In the genomic region with DNA sequence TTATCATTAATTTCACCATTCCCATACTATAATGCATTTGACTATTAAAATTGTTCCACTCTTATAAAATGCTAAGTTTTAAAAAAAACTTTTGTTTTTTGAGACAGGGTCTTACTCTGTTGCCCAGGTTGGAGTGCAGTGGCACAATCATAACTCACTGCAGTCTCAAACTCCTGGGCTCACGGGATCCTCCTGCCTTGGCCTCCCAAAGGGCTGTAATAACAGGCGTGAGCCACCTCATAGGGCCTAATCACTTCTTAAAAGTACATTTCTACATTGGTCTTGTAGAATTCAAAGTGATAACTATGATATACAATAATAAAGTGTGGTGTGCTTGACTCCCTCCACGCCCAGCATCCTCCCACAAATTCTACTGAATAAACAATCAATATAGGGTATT, we compare ENCODE assay signal across 15 cellular contexts. TPM values are rescaled to one million over a fixed set of nuclear protein-coding genes. Genes with fewer than 3 reads are reported as not detected.
DNase-seq lines count a peak whose midpoint lies in the region; ATAC-seq and TF ChIP-seq lines count a peak whose summit lies in the region.
"Had no signal": no experiment of that assay in that cellular context is flagged by ENCODE, and none has a peak within 500 bp of the region (broad histone marks: within the 10 kb centered on the region; RNA-seq: fewer than 3 reads in every experiment).

No MANE protein-coding gene starts in this region.

- H3K27ac Mint-ChIP-seq in activated T-cell treated with anti-CD3 and anti-CD28 coated beads, Interleukin-2, amount 50 U/mL, for 24 hours: peak overlapping the region; percentile 70
- H3K27ac Mint-ChIP-seq in IgD-negative memory B cell: peak overlapping the region; percentile 16 to 99 (median 98)
- H3K27ac Mint-ChIP-seq in activated naive CD8-positive, alpha-beta T cell treated with anti-CD3 and anti-CD28 coated beads, Interleukin-2, amount 50 U/mL, for 24 hours: peak overlapping the region; percentile 67
- H3K27ac Mint-ChIP-seq in stimulated activated effector memory CD8-positive, alpha-beta T cell treated with anti-CD3 and anti-CD28 coated beads, Interleukin-12 subunit alpha, Interleukin-12 subunit beta, amount 100 ng/mL, for 72 hours: peak overlapping the region; percentile 99
- H3K27ac Mint-ChIP-seq: H9 had no signal

- no peaks in the 10 kb centered on the region for H3K27me3 Mint-ChIP-seq in activated T-cell treated with anti-CD3 and anti-CD28 coated beads, Interleukin-2, amount 50 U/mL, for 24 hours
- H3K27me3 Mint-ChIP-seq in IgD-negative memory B cell: no peaks in the 10 kb centered on the region
- H3K27me3 Mint-ChIP-seq in activated naive CD8-positive, alpha-beta T cell treated with anti-CD3 and anti-CD28 coated beads, Interleukin-2, amount 50 U/mL, for 24 hours: no peaks in the 10 kb centered on the region

- H3K4me1 Mint-ChIP-seq in activated T-cell treated with anti-CD3 and anti-CD28 coated beads, Interleukin-2, amount 50 U/mL, for 24 hours (ENCODE audit: low read depth): peaks cover 56% of the 10 kb centered on the region
- peaks cover 26 to 38% (median 34%) of the 10 kb centered on the region in 3 donors for H3K4me1 Mint-ChIP-seq in IgD-negative memory B cell
- H3K4me1 Mint-ChIP-seq in activated naive CD8-positive, alpha-beta T cell treated with anti-CD3 and anti-CD28 coated beads, Interleukin-2, amount 50 U/mL, for 24 hours: peaks cover 57% of the 10 kb centered on the region
- peaks cover 40% of the 10 kb centered on the region for H3K4me1 Mint-ChIP-seq in stimulated activated effector memory CD8-positive, alpha-beta T cell treated with anti-CD3 and anti-CD28 coated beads, Interleukin-12 subunit alpha, Interleukin-12 subunit beta, amount 100 ng/mL, for 72 hours

- no peaks in the 10 kb centered on the region for H3K27me3 ChIP-seq in left lung
- H3K27me3 ChIP-seq: Peyer's patch, upper lobe of right lung had no signal

- no peak overlapping the region for H3K27ac ChIP-seq in left lung
- H3K27ac ChIP-seq: upper lobe of right lung had no signal

- no peaks in the 10 kb centered on the region for H3K9me3 ChIP-seq in left lung
- H3K9me3 ChIP-seq: Peyer's patch, upper lobe of right lung had no signal

- H3K4me1 ChIP-seq in left lung: peaks cover 10 to 47% of the 10 kb centered on the region in 2 donors

- no peak for ATAC-seq in activated naive CD8-positive, alpha-beta T cell treated with anti-CD3 and anti-CD28 coated beads, Interleukin-2, amount 50 U/mL, for 24 hours
- no peak for ATAC-seq in stimulated activated effector memory CD8-positive, alpha-beta T cell treated with anti-CD3 and anti-CD28 coated beads, Interleukin-12 subunit alpha, Interleukin-12 subunit beta, amount 100 ng/mL, for 72 hours
- no peak for ATAC-seq in left lung
- ATAC-seq: upper lobe of right lung had no signal

- no peak for TF ChIP-seq POLR2A in erythroblast (IDR thresholded peaks at IDR 0.05; ENCODE audit: low read length)

- H3K36me3 Mint-ChIP-seq in activated T-cell treated with anti-CD3 and anti-CD28 coated beads, Interleukin-2, amount 50 U/mL, for 24 hours (ENCODE audit: low read depth): peaks cover 33% of the 10 kb centered on the region
- H3K36me3 Mint-ChIP-seq in IgD-negative memory B cell: peaks cover 5% of the 10 kb centered on the region
- H3K36me3 Mint-ChIP-seq in activated naive CD8-positive, alpha-beta T cell treated with anti-CD3 and anti-CD28 coated beads, Interleukin-2, amount 50 U/mL, for 24 hours (ENCODE audit: low read depth): peaks cover 26% of the 10 kb centered on the region
- peaks cover 37% of the 10 kb centered on the region for H3K36me3 Mint-ChIP-seq in stimulated activated effector memory CD8-positive, alpha-beta T cell treated with anti-CD3 and anti-CD28 coated beads, Interleukin-12 subunit alpha, Interleukin-12 subunit beta, amount 100 ng/mL, for 72 hours

- peak overlapping the region; percentile 89 for H3K4me3 Mint-ChIP-seq in activated T-cell treated with anti-CD3 and anti-CD28 coated beads, Interleukin-2, amount 50 U/mL, for 24 hours
- H3K4me3 Mint-ChIP-seq in IgD-negative memory B cell: peak overlapping the region; percentile 92 to 97 (median 94)
- H3K4me3 Mint-ChIP-seq in activated naive CD8-positive, alpha-beta T cell treated with anti-CD3 and anti-CD28 coated beads, Interleukin-2, amount 50 U/mL, for 24 hours: peak overlapping the region; percentile 85
- peak overlapping the region; percentile 91 for H3K4me3 Mint-ChIP-seq in stimulated activated effector memory CD8-positive, alpha-beta T cell treated with anti-CD3 and anti-CD28 coated beads, Interleukin-12 subunit alpha, Interleukin-12 subunit beta, amount 100 ng/mL, for 72 hours
- H3K4me3 Mint-ChIP-seq: H9 had no signal

- TF ChIP-seq CTCF in left lung (IDR thresholded peaks at IDR 0.05): no peak

- no peak for DNase-seq in activated T-cell treated with anti-CD3 and anti-CD28 coated beads, Interleukin-2, amount 50 U/mL, for 24 hours
- no peak for DNase-seq in activated T-cell treated with anti-CD3 and anti-CD28 coated beads, Interleukin-2, amount 50 U/mL, for 48 hours
- no peak for DNase-seq in activated naive CD8-positive, alpha-beta T cell treated with anti-CD3 and anti-CD28 coated beads, Interleukin-2, amount 50 U/mL, for 24 hours
- DNase-seq in stimulated activated effector memory CD8-positive, alpha-beta T cell treated with anti-CD3 and anti-CD28 coated beads, Interleukin-12 subunit alpha, Interleukin-12 subunit beta, amount 100 ng/mL, for 72 hours (ENCODE audit: low spot score in 2 of 2): no peak
- DNase-seq in erythroblast (lab: John Stamatoyannopoulos, UW) (no peak), left lung (no peak)
- DNase-seq in effector CD4-positive, alpha-beta T cell: no peak
- DNase-seq: H9; midbrain; NCI-H2081 treated with DMSO at 0.1 percent for 48 hours; NCI-H526; Peyer's patch; stimulated activated CD4-positive, alpha-beta T cell treated with anti-CD3 and anti-CD28 coated beads, Interleukin-4, amount 100 ng/mL, for 24 hours; upper lobe of right lung had no signal

- H3K4me3 ChIP-seq in left lung: no peak overlapping the region
- H3K4me3 ChIP-seq: upper lobe of right lung had no signal

- no peaks in the 10 kb centered on the region for H3K9me3 Mint-ChIP-seq in activated T-cell treated with anti-CD3 and anti-CD28 coated beads, Interleukin-2, amount 50 U/mL, for 24 hours
- no peaks in the 10 kb centered on the region for H3K9me3 Mint-ChIP-seq in IgD-negative memory B cell
- no peaks in the 10 kb centered on the region for H3K9me3 Mint-ChIP-seq in activated naive CD8-positive, alpha-beta T cell treated with anti-CD3 and anti-CD28 coated beads, Interleukin-2, amount 50 U/mL, for 24 hours
- no peaks in the 10 kb centered on the region for H3K9me3 Mint-ChIP-seq in stimulated activated effector memory CD8-positive, alpha-beta T cell treated with anti-CD3 and anti-CD28 coated beads, Interleukin-12 subunit alpha, Interleukin-12 subunit beta, amount 100 ng/mL, for 72 hours
- H3K9me3 Mint-ChIP-seq: H9 had no signal

- peaks cover 0 to 6% of the 10 kb centered on the region in 2 donors for H3K36me3 ChIP-seq in left lung
- H3K36me3 ChIP-seq: Peyer's patch had no signal

- intact Hi-C loops in left lung (cut with DNase I): no loop called here

RNA-seq across cellular contexts. Expression of a gene that starts 3.0 kb away (rescaled TPM):
- polyA plus RNA-seq in IgD-negative memory B cell: 24.7 TPM
- 10 to 100 TPM; 23.5 to 26.3 TPM for total RNA-seq in left lung
